Comparison of ENCODE assay signal across 11 cellular contexts in the genomic region with DNA sequence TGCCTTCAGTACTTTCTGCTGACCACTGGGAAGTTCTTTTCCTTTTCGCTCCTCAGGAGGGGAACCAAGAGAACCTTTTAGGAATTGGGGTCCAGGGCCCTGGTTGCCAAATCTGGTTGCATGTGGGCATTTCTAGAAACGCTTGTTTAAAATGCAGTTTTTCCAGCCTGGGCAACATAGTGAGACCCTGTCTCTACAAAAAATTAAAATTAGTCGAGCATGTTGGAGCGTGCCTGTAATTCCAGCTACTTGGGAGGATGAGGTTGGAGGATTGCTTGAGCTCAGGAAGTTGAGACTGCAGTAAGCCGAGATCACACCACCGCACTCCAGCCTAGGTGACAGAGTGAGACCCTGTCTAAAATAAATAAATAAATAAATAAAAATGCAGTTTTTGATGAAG. TPM values are rescaled to one million over a fixed set of nuclear protein-coding genes. Genes with fewer than 3 reads are reported as not detected.
DNase-seq lines count a peak whose midpoint lies in the region; ATAC-seq and TF ChIP-seq lines count a peak whose summit lies in the region.
"Had no signal": no experiment of that assay in that cellular context is flagged by ENCODE, and none has a peak within 500 bp of the region (broad histone marks: within the 10 kb centered on the region; RNA-seq: fewer than 3 reads in every experiment).

No MANE protein-coding gene starts in this region.

- H3K27ac Mint-ChIP-seq in activated T-helper 2 cell treated with anti-CD3 and anti-CD28 coated beads, Interferon-gamma antibody, Interleukin-2, Interleukin-4, amounts not matched to agents 10 μg/mL and 5 μg/mL and 100 μg/mL, durations not matched to agents 14 hours and 24 hours and 36 hours = peak overlapping the region; percentile 90
- H3K27ac Mint-ChIP-seq in immature natural killer cell = peak overlapping the region in 5 of 6 donors; percentile 78 to 90 (median 84)
- H3K27ac Mint-ChIP-seq in type B pancreatic cell = peak overlapping the region; percentile 13

- H3K27ac ChIP-seq in right cardiac atrium (ENCODE audit: low read length) = no peak overlapping the region

- peaks cover 3% of the 10 kb centered on the region for H3K4me1 ChIP-seq in right cardiac atrium (ENCODE audit: control insufficient read depth, insufficient read depth, low read length)

- ATAC-seq in right cardiac atrium (no peak), Right ventricle myocardium inferior (no peak), GM19463 (IDR thresholded peaks at IDR 0.05; ENCODE audit: unreplicated experiment) (no peak)

- TF ChIP-seq CTCF in type B pancreatic cell (conservative IDR thresholded peaks at IDR 0.05) = no peak

- peaks cover 25% of the 10 kb centered on the region for H3K36me3 Mint-ChIP-seq in activated T-helper 2 cell treated with anti-CD3 and anti-CD28 coated beads, Interferon-gamma antibody, Interleukin-2, Interleukin-4, amounts not matched to agents 10 μg/mL and 5 μg/mL and 100 μg/mL, durations not matched to agents 14 hours and 24 hours and 36 hours (ENCODE audit: low read depth)
- H3K36me3 Mint-ChIP-seq in immature natural killer cell = peaks cover 0 to 4% (median 0%) of the 10 kb centered on the region in 3 donors
- no peaks in the 10 kb centered on the region for H3K36me3 Mint-ChIP-seq in type B pancreatic cell

- peak overlapping the region; percentile 82 for H3K4me3 Mint-ChIP-seq in activated T-helper 2 cell treated with anti-CD3 and anti-CD28 coated beads, Interferon-gamma antibody, Interleukin-2, Interleukin-4, amounts not matched to agents 10 μg/mL and 5 μg/mL and 100 μg/mL, durations not matched to agents 14 hours and 24 hours and 36 hours (ENCODE audit: low read depth)
- H3K4me3 Mint-ChIP-seq in immature natural killer cell (peak overlapping the region; percentile 76 to 93 (median 86)), type B pancreatic cell (peak overlapping the region; percentile 88)

- H3K27me3 Mint-ChIP-seq in activated T-helper 2 cell treated with anti-CD3 and anti-CD28 coated beads, Interferon-gamma antibody, Interleukin-2, Interleukin-4, amounts not matched to agents 10 μg/mL and 5 μg/mL and 100 μg/mL, durations not matched to agents 14 hours and 24 hours and 36 hours (ENCODE audit: low read depth) = no peaks in the 10 kb centered on the region
- H3K27me3 Mint-ChIP-seq in immature natural killer cell (ENCODE audit: low read depth in 3 of 3) (peaks cover 0 to 6% (median 4%) of the 10 kb centered on the region in 3 donors), type B pancreatic cell (peaks cover 5% of the 10 kb centered on the region)

- no peaks in the 10 kb centered on the region for H3K27me3 ChIP-seq in right cardiac atrium (ENCODE audit: control insufficient read depth, insufficient read depth)
- H3K27me3 ChIP-seq: ovary, upper lobe of left lung had no signal

- H3K4me1 Mint-ChIP-seq in activated T-helper 2 cell treated with anti-CD3 and anti-CD28 coated beads, Interferon-gamma antibody, Interleukin-2, Interleukin-4, amounts not matched to agents 10 μg/mL and 5 μg/mL and 100 μg/mL, durations not matched to agents 14 hours and 24 hours and 36 hours (ENCODE audit: low read depth) = peaks cover 43% of the 10 kb centered on the region
- H3K4me1 Mint-ChIP-seq in immature natural killer cell = peaks cover 31 to 45% of the 10 kb centered on the region in 2 donors
- peaks cover 13% of the 10 kb centered on the region for H3K4me1 Mint-ChIP-seq in type B pancreatic cell (ENCODE audit: unreplicated experiment)

- H3K9me3 Mint-ChIP-seq in activated T-helper 2 cell treated with anti-CD3 and anti-CD28 coated beads, Interferon-gamma antibody, Interleukin-2, Interleukin-4, amounts not matched to agents 10 μg/mL and 5 μg/mL and 100 μg/mL, durations not matched to agents 14 hours and 24 hours and 36 hours = peaks cover 4% of the 10 kb centered on the region
- H3K9me3 Mint-ChIP-seq in immature natural killer cell (no peaks in the 10 kb centered on the region), type B pancreatic cell (peaks cover 5% of the 10 kb centered on the region)

- intact Hi-C loops in right cardiac atrium (cut with DNase I) = loop anchor here in 2 of 4 donors (10.0 kb wide), 2 partner anchors 48 to 98 kb away; partner anchors contain the start of genes SCRN2 (in 1 of the 2) and SP2 (in 1 of the 2)
- intact Hi-C loops in Right ventricle myocardium inferior (cut with DNase I) = no loop called here
- intact Hi-C loops in activated T-helper 2 cell treated with anti-CD3 and anti-CD28 coated beads, Interferon-gamma antibody, Interleukin-2, Interleukin-4, amounts not matched to agents 10 μg/mL and 5 μg/mL and 100 μg/mL, durations not matched to agents 14 hours and 24 hours and 36 hours (cut with micrococcal nuclease) = no loop called here

- H3K9me3 ChIP-seq in right cardiac atrium (ENCODE audit: control insufficient read depth, low read length) = no peaks in the 10 kb centered on the region
- H3K9me3 ChIP-seq: ovary, upper lobe of left lung had no signal

- H3K4me3 ChIP-seq in right cardiac atrium (ENCODE audit: low read length) = peak overlapping the region; percentile 47

- 76% methylated on average over 6 of the region's 6 CpGs for WGBS in right cardiac atrium

- DNase-seq in right cardiac atrium (no peak), Right ventricle myocardium inferior (ENCODE audit: missing footprints) (no peak), immature natural killer cell (no peak), type B pancreatic cell (ENCODE audit: extremely low spot score, unreplicated experiment) (no peak), DMS153 (lab: John Stamatoyannopoulos, UW) (no peak), NCI-H748 (lab: John Stamatoyannopoulos, UW; ENCODE audit: unreplicated experiment) (no peak)
- DNase-seq in activated T-helper 2 cell treated with anti-CD3 and anti-CD28 coated beads, Interferon-gamma antibody, Interleukin-2, Interleukin-4, amounts not matched to agents 10 μg/mL and 5 μg/mL and 100 μg/mL, durations not matched to agents 14 hours and 24 hours and 36 hours (ENCODE audit: low spot score) = no peak
- DNase-seq: ovary, upper lobe of left lung had no signal

RNA-seq across cellular contexts. Expression of gene PNPO, which starts 1.2 kb away (rescaled TPM):
- 10 to 100 TPM; 23.9 to 29.9 (median 26.0) TPM for total RNA-seq in right cardiac atrium
- polyA plus RNA-seq in right cardiac atrium = 16.1 TPM
- total RNA-seq in Right ventricle myocardium inferior = 27.8 TPM
- 41.0 and 45.9 TPM in 2 replicates for total RNA-seq in activated T-helper 2 cell treated with anti-CD3 and anti-CD28 coated beads, Interferon-gamma antibody, Interleukin-2, Interleukin-4, amounts not matched to agents 10 μg/mL and 5 μg/mL and 100 μg/mL, durations not matched to agents 14 hours and 24 hours and 36 hours
- polyA plus RNA-seq in immature natural killer cell = 10 to 100 TPM; 14.3 to 21.2 (median 18.6) TPM
- 12.8 and 16.3 TPM in 2 replicates for total RNA-seq in type B pancreatic cell (ENCODE audit: low replicate concordance)

RNA-seq across cellular contexts. Expression of gene PRR15L, which starts 15.1 kb away (rescaled TPM):
- total RNA-seq in right cardiac atrium (not detected), Right ventricle myocardium inferior (not detected), type B pancreatic cell (ENCODE audit: low replicate concordance) (20.0 and 32.5 TPM in 2 replicates)
- polyA plus RNA-seq in right cardiac atrium (not detected), immature natural killer cell (under 1 TPM in 1 of 3 donors, not detected in 2; 0.16 TPM)
- total RNA-seq in activated T-helper 2 cell treated with anti-CD3 and anti-CD28 coated beads, Interferon-gamma antibody, Interleukin-2, Interleukin-4, amounts not matched to agents 10 μg/mL and 5 μg/mL and 100 μg/mL, durations not matched to agents 14 hours and 24 hours and 36 hours = not detected in 2 replicates
- total RNA-seq: T-helper 2 cell treated with Interferon-gamma antibody and Interleukin-4, amounts not matched to agents 100 ng/mL and 5 ng/mL, for 36 hours had no signal

RNA-seq across cellular contexts. Expression of gene CDK5RAP3, which starts 28.3 kb away (rescaled TPM):
- total RNA-seq in right cardiac atrium (10 to 100 TPM; 56.8 to 66.8 (median 64.9) TPM), Right ventricle myocardium inferior (50.0 TPM), type B pancreatic cell (ENCODE audit: low replicate concordance) (187 and 217 TPM in 2 replicates)
- polyA plus RNA-seq in right cardiac atrium (54.3 TPM), immature natural killer cell (10 to 100 TPM; 66.3 to 97.2 (median 84.0) TPM)
- total RNA-seq in activated T-helper 2 cell treated with anti-CD3 and anti-CD28 coated beads, Interferon-gamma antibody, Interleukin-2, Interleukin-4, amounts not matched to agents 10 μg/mL and 5 μg/mL and 100 μg/mL, durations not matched to agents 14 hours and 24 hours and 36 hours = 192 and 199 TPM in 2 replicates

RNA-seq across cellular contexts. Expression of gene SP2, which starts 46.5 kb away (rescaled TPM):
- total RNA-seq in right cardiac atrium = 10 to 100 TPM; 15.8 to 20.6 (median 17.9) TPM
- polyA plus RNA-seq in right cardiac atrium = 11.4 TPM
- 11.7 TPM for total RNA-seq in Right ventricle myocardium inferior
- 16.5 and 19.7 TPM in 2 replicates for total RNA-seq in activated T-helper 2 cell treated with anti-CD3 and anti-CD28 coated beads, Interferon-gamma antibody, Interleukin-2, Interleukin-4, amounts not matched to agents 10 μg/mL and 5 μg/mL and 100 μg/mL, durations not matched to agents 14 hours and 24 hours and 36 hours
- polyA plus RNA-seq in immature natural killer cell = 10 to 100 TPM in 1 of 3 donors, 1 to 10 TPM in 2; 2.0 to 13.7 (median 5.0) TPM
- 16.9 and 22.0 TPM in 2 replicates for total RNA-seq in type B pancreatic cell (ENCODE audit: low replicate concordance)

Comparison
In these comparisons a context has a peak if more than half of its experiments do, and no peak if none do; other contexts are left out.
1. H3K27ac Mint-ChIP-seq: peak in every context shown above with its lines; median percentile 90 in activated T-helper 2 cell treated with anti-CD3 and anti-CD28 coated beads, Interferon-gamma antibody, Interleukin-2, Interleukin-4, amounts not matched to agents 10 μg/mL and 5 μg/mL and 100 μg/mL, durations not matched to agents 14 hours and 24 hours and 36 hours; 84 in immature natural killer cell; 13 in type B pancreatic cell.
2. RNA of gene PRR15L, which starts 15.1 kb away (total RNA-seq): 20.0 to 32.5 TPM in type B pancreatic cell; not detected in right cardiac atrium, not detected in Right ventricle myocardium inferior (single experiment) and not detected in activated T-helper 2 cell treated with anti-CD3 and anti-CD28 coated beads, Interferon-gamma antibody, Interleukin-2, Interleukin-4, amounts not matched to agents 10 μg/mL and 5 μg/mL and 100 μg/mL, durations not matched to agents 14 hours and 24 hours and 36 hours; every median in the first group is over 10 times any median in the second.
3. Peak in every context shown above with its lines, with median percentiles within 50 percentile points of each other: H3K4me3 Mint-ChIP-seq.